1 cellular context compared by ENCODE assay signal in the genomic region with DNA sequence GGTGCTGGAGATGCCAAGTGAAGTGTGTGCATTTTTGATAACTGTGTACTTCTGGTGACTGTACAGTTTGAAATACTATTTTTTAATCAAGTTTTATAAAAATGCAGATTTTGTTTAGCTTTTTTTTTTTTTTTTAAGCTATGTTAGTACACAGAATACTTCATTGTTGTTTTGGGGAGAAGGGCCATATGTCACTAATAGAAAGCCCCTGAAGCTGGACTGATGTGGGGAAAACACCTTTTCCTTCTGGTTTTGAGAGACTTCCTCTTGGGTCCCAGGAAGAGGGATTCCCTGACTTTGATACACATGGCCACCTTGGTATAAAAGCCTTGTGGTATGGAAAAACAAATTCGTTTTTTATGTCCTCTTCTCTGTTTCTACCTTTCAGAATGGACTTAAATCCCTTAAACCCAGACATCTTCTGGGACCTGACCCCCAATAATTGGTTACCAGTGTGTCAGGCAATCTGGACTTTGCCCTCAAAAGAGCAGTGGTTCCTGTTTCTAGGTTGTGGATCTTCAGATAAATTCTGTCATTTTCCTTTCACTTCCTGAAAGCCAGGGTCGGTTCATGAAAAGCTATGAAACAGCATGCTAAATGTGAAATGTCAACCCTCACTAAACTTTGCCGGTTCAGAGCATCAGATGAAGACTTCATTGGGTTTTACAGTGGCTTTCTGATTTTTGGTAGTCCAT.
A peak's percentile ranks its signal among the peaks of the same experiment; 100 is the strongest.
TF ChIP-seq lines count a peak whose summit lies in the region.

No MANE protein-coding gene starts in this region.

TF ChIP-seq in HepG2, 621 proteins besides CTCF, POLR2A, EP300 and RAD21:
- no peak for TF ChIP-seq RNF2 (conservative IDR thresholded peaks at IDR 0.05; ENCODE audit: low read depth)
- TF ChIP-seq HNF4A (CRISPR knock-in tag; IDR thresholded peaks at IDR 0.05), result peak; percentile 37; the same call in 1 of the 2 replicates
